Comparison of ENCODE assay signal across 13 cellular contexts in genomic region chr2:165601866-165602636, GRCh38.
DNase-seq lines count a peak whose midpoint lies in the region; ATAC-seq, FAIRE-seq and TF ChIP-seq lines count a peak whose summit lies in the region.
"Had no signal": no experiment of that assay in that cellular context is flagged by ENCODE, and none has a peak within 500 bp of the region (broad histone marks: within the 10 kb centered on the region; RNA-seq: fewer than 3 reads in every experiment).

No MANE protein-coding gene starts in this region.

- peak; percentile 63 for ATAC-seq in left ventricle myocardium superior
- ATAC-seq in upper lobe of right lung = peak; percentile 48
- no peak for ATAC-seq in CD8-positive, alpha-beta T cell
- ATAC-seq: naive thymus-derived CD4-positive, alpha-beta T cell had no signal

- H3K4me3 Mint-ChIP-seq in MCF 10A (ENCODE audit: unreplicated experiment) = no peak overlapping the region
- H3K4me3 Mint-ChIP-seq in astrocyte (ENCODE audit: unreplicated experiment) = no peak overlapping the region
- H3K4me3 Mint-ChIP-seq in CD8-positive, alpha-beta T cell = no peak overlapping the region
- H3K4me3 Mint-ChIP-seq: naive thymus-derived CD4-positive, alpha-beta T cell had no signal

- no TSS peak for BruUV-seq in MCF 10A (replicated peaks; lab: Mats Ljungman, UMichigan)

- peak overlapping the region; percentile 4 for H3K27ac Mint-ChIP-seq in MCF 10A (ENCODE audit: low read depth, unreplicated experiment)
- H3K27ac Mint-ChIP-seq in astrocyte (ENCODE audit: unreplicated experiment) = no peak overlapping the region
- H3K27ac Mint-ChIP-seq in CD8-positive, alpha-beta T cell = no peak overlapping the region
- H3K27ac Mint-ChIP-seq: naive thymus-derived CD4-positive, alpha-beta T cell had no signal

- POLR2A ChIA-PET in MCF 10A (lab: Yijun Ruan, JAX) = no interaction called here
- POLR2A ChIA-PET in CD8-positive, alpha-beta T cell (lab: Charles Lee) = no interaction called here

- H3K9me3 Mint-ChIP-seq in MCF 10A (ENCODE audit: unreplicated experiment) (no peaks in the 10 kb centered on the region), astrocyte (ENCODE audit: unreplicated experiment) (no peaks in the 10 kb centered on the region)
- no peaks in the 10 kb centered on the region for H3K9me3 Mint-ChIP-seq in CD8-positive, alpha-beta T cell

- DNase-seq in MCF 10A (ENCODE audit: unreplicated experiment) = peak; percentile 69
- DNase-seq in breast epithelium (ENCODE audit: low spot score in 2 of 2) = no peak
- DNase-seq in astrocyte (ENCODE audit: low read depth) = peak; percentile 59
- no peak for DNase-seq in left ventricle myocardium superior
- no peak for DNase-seq in upper lobe of right lung
- no peak for DNase-seq in NCI-H510A (lab: John Stamatoyannopoulos, UW)
- no peak for DNase-seq in CD8-positive, alpha-beta T cell
- no peak for DNase-seq in DMS 273 treated with DMSO at 0.1 percent for 48 hours (lab: John Stamatoyannopoulos, UW)
- DNase-seq: activated CD4-positive, alpha-beta T cell treated with anti-CD3 and anti-CD28 coated beads, Interleukin-2, amount 50 U/mL, for 1 hour; dorsolateral prefrontal cortex; Karpas-422; naive thymus-derived CD4-positive, alpha-beta T cell; NCI-H526 had no signal

- H3K36me3 ChIP-seq in breast epithelium = no peaks in the 10 kb centered on the region
- no peaks in the 10 kb centered on the region for H3K36me3 ChIP-seq in astrocyte (ENCODE audit: insufficient read depth, low read length)
- H3K36me3 ChIP-seq in upper lobe of right lung = no peaks in the 10 kb centered on the region
- H3K36me3 ChIP-seq in CD8-positive, alpha-beta T cell (ENCODE audit: insufficient read depth, low read length) = no peaks in the 10 kb centered on the region

- H3K4me1 Mint-ChIP-seq in MCF 10A (ENCODE audit: insufficient read depth, unreplicated experiment) = peaks cover 7% of the 10 kb centered on the region
- no peaks in the 10 kb centered on the region for H3K4me1 Mint-ChIP-seq in astrocyte (ENCODE audit: low read depth, unreplicated experiment)
- H3K4me1 Mint-ChIP-seq in CD8-positive, alpha-beta T cell (ENCODE audit: low read depth) = no peaks in the 10 kb centered on the region
- H3K4me1 Mint-ChIP-seq: naive thymus-derived CD4-positive, alpha-beta T cell had no signal

- H3K4me3 ChIP-seq in breast epithelium = no peak overlapping the region
- H3K4me3 ChIP-seq in astrocyte (ENCODE audit: insufficient read depth, low read depth, low read length) = no peak overlapping the region
- H3K4me3 ChIP-seq in upper lobe of right lung = no peak overlapping the region
- H3K4me3 ChIP-seq in CD8-positive, alpha-beta T cell (ENCODE audit: low read depth, low read length) = no peak overlapping the region
- H3K4me3 ChIP-seq: dorsolateral prefrontal cortex had no signal

- no peak for TF ChIP-seq CTCF in MCF 10A (IDR thresholded peaks at IDR 0.05; ENCODE audit: unreplicated experiment)
- no peak for TF ChIP-seq CTCF in breast epithelium (IDR thresholded peaks at IDR 0.05)
- TF ChIP-seq CTCF in astrocyte (IDR thresholded peaks at IDR 0.05; ENCODE audit: insufficient read depth, low read depth, low read length) = no peak
- no peak for TF ChIP-seq CTCF in upper lobe of right lung (IDR thresholded peaks at IDR 0.05)
- no peak for TF ChIP-seq CTCF in CD8-positive, alpha-beta T cell (IDR thresholded peaks at IDR 0.05)

- H3K36me3 Mint-ChIP-seq in MCF 10A (ENCODE audit: insufficient read depth, unreplicated experiment) (no peaks in the 10 kb centered on the region), astrocyte (ENCODE audit: low read depth, unreplicated experiment) (no peaks in the 10 kb centered on the region)
- no peaks in the 10 kb centered on the region for H3K36me3 Mint-ChIP-seq in CD8-positive, alpha-beta T cell
- H3K36me3 Mint-ChIP-seq: naive thymus-derived CD4-positive, alpha-beta T cell had no signal

- H4K20me1 ChIP-seq in astrocyte (ENCODE audit: insufficient read depth, low read length) = no peaks in the 10 kb centered on the region

- H3K27me3 Mint-ChIP-seq in MCF 10A (ENCODE audit: insufficient read depth, unreplicated experiment) = peaks cover 38% of the 10 kb centered on the region
- H3K27me3 Mint-ChIP-seq in astrocyte (ENCODE audit: low read depth, unreplicated experiment) = no peaks in the 10 kb centered on the region
- peaks cover 4% of the 10 kb centered on the region for H3K27me3 Mint-ChIP-seq in CD8-positive, alpha-beta T cell (ENCODE audit: low read depth)

- H3K9me3 ChIP-seq in breast epithelium (no peaks in the 10 kb centered on the region), astrocyte (ENCODE audit: insufficient read depth, low read depth, low read length) (no peaks in the 10 kb centered on the region), upper lobe of right lung (no peaks in the 10 kb centered on the region)
- no peaks in the 10 kb centered on the region for H3K9me3 ChIP-seq in CD8-positive, alpha-beta T cell (ENCODE audit: low read length)

- H3K79me2 ChIP-seq in astrocyte (ENCODE audit: insufficient read depth, low read length) = no peaks in the 10 kb centered on the region

- FAIRE-seq in astrocyte (lab: Jason Lieb, UNC) = no peak

- no peak overlapping the region for H3K4me2 ChIP-seq in astrocyte (ENCODE audit: low read length)

- H3K27me3 ChIP-seq in breast epithelium (no peaks in the 10 kb centered on the region), astrocyte (ENCODE audit: insufficient read depth, low read length) (no peaks in the 10 kb centered on the region), upper lobe of right lung (no peaks in the 10 kb centered on the region)
- H3K27me3 ChIP-seq in CD8-positive, alpha-beta T cell (ENCODE audit: insufficient read depth, low read length) = no peaks in the 10 kb centered on the region
- H3K27me3 ChIP-seq: dorsolateral prefrontal cortex had no signal

- no peak overlapping the region for H3K27ac ChIP-seq in breast epithelium
- no peak overlapping the region for H3K27ac ChIP-seq in astrocyte (ENCODE audit: low read depth, low read length)
- H3K27ac ChIP-seq in upper lobe of right lung = no peak overlapping the region
- no peak overlapping the region for H3K27ac ChIP-seq in CD8-positive, alpha-beta T cell (ENCODE audit: low read depth, low read length)
- H3K27ac ChIP-seq: dorsolateral prefrontal cortex had no signal

- TF ChIP-seq POLR2A in breast epithelium (IDR thresholded peaks at IDR 0.05) = no peak

- no peak overlapping the region for H2AFZ ChIP-seq in astrocyte (ENCODE audit: low read depth, low read length)

- CTCF ChIA-PET in MCF 10A (lab: Yijun Ruan, JAX) = interaction anchor here (1.8 kb wide), 2 partner anchors 17 to 39 kb away, joined by 5 read pairs; no protein-coding TSS in a partner anchor
- CTCF ChIA-PET in CD8-positive, alpha-beta T cell (lab: Charles Lee) = no interaction called here

- no peak overlapping the region for H3K9ac ChIP-seq in astrocyte (ENCODE audit: low read length)

- intact Hi-C loops in MCF 10A (cut with micrococcal nuclease) (no loop called here), breast epithelium (cut with DNase I; ENCODE audit: low total_unique reads) (no loop called here), left ventricle myocardium superior (cut with micrococcal nuclease) (no loop called here), upper lobe of right lung (cut with DNase I) (no loop called here)
- intact Hi-C loops in CD8-positive, alpha-beta T cell (cut with DNase I, micrococcal nuclease) = no loop called here

- H3K4me1 ChIP-seq in breast epithelium = no peaks in the 10 kb centered on the region
- no peaks in the 10 kb centered on the region for H3K4me1 ChIP-seq in astrocyte (ENCODE audit: insufficient read depth, low read length)
- no peaks in the 10 kb centered on the region for H3K4me1 ChIP-seq in upper lobe of right lung
- no peaks in the 10 kb centered on the region for H3K4me1 ChIP-seq in CD8-positive, alpha-beta T cell (ENCODE audit: insufficient read depth, low read length)

Comparison
In these comparisons a context has a peak if more than half of its experiments do, and no peak if none do; other contexts are left out.
1. DNase-seq: peak in MCF 10A (single experiment) and astrocyte (single experiment); none in breast epithelium (0 of 2), left ventricle myocardium superior (single experiment), upper lobe of right lung (single experiment), NCI-H510A (single experiment), CD8-positive, alpha-beta T cell (0 of 7) and DMS 273 treated with DMSO at 0.1 percent for 48 hours (single experiment).